ENCODE assay signal across 32 cellular contexts in the genomic region with DNA sequence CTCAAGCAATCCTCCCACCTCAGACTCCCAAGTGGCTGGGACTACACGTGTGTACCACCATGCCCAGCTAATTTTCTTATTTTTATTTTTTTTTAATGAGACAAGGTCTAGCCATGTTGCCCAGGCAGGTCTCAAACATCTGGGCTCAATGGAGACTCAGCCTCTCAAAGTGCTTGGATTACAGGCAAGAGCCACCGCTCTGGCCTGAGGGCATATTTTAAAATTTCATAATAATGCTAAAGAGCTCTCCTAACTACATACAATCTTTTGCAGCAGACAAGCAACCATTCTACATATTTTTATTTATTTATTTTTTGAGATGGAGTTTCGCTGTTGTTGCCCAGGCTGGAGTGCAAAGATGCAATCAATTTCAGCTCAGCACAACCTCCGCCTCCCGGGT.
"Had no signal": no experiment of that assay in that cellular context is flagged by ENCODE, and none has a peak within 500 bp of the region (broad histone marks: within the 10 kb centered on the region; RNA-seq: fewer than 3 reads in every experiment).

No MANE protein-coding gene starts in this region.

- H3K4me3 ChIP-seq: adrenal gland, body of pancreas, breast epithelium had no signal

- H3K27ac Mint-ChIP-seq: activated B cell treated with CpG ODN at 0.5 μM for 24 hours; activated CD4-positive, alpha-beta memory T cell treated with anti-CD3 and anti-CD28 coated beads for 36 hours; activated CD4-positive, alpha-beta T cell treated with anti-CD3 and anti-CD28 coated beads, Interleukin-2, amount 10 ng/mL, durations not matched to agents 24 days and 14 days; activated CD8-positive, alpha-beta T cell treated with anti-CD3 and anti-CD28 coated beads for 36 hours; activated naive CD4-positive, alpha-beta T cell treated with anti-CD3 and anti-CD28 coated beads, Interleukin-2, amount 10 ng/mL, durations not matched to agents 7 days and 5 days; activated naive CD8-positive, alpha-beta T cell; activated naive CD8-positive, alpha-beta T cell treated with anti-CD3 and anti-CD28 coated beads, Interleukin-2, amount 10 ng/mL, durations not matched to agents 7 days and 5 days; activated naive CD8-positive, alpha-beta T cell treated with anti-CD3 and anti-CD28 coated beads, Interleukin-2, amount 50 U/mL, for 24 hours; activated T-cell treated with anti-CD3 and anti-CD28 coated beads, Interleukin-2, amount 50 U/mL, for 72 hours; activated T-helper 1 cell treated with anti-CD3 and anti-CD28 coated beads, Interleukin-12 subunit alpha, Interleukin-12 subunit beta, Interleukin-2, Interleukin-4 antibody, amounts not matched to agents 30 ng/mL and 10 ng/mL and 1 ng/mL, durations not matched to agents 14 hours and 24 hours and 36 hours; activated T-helper 17 cell treated with anti-CD3 and anti-CD28 coated beads, Interleukin-2, amount 50 U/mL, for 72 hours; T-cell; T-helper 17 cell had no signal

- H3K27ac ChIP-seq: adrenal gland, body of pancreas, brain microvascular endothelial cell, breast epithelium, VCaP had no signal

- H3K9me3 ChIP-seq: adrenal gland, body of pancreas, breast epithelium had no signal

- H3K9me3 Mint-ChIP-seq: activated CD4-positive, alpha-beta memory T cell treated with anti-CD3 and anti-CD28 coated beads for 36 hours; activated CD4-positive, alpha-beta T cell treated with anti-CD3 and anti-CD28 coated beads, Interleukin-2, amount 10 ng/mL, durations not matched to agents 24 days and 14 days; activated CD8-positive, alpha-beta T cell treated with anti-CD3 and anti-CD28 coated beads for 36 hours; activated naive CD4-positive, alpha-beta T cell treated with anti-CD3 and anti-CD28 coated beads, Interleukin-2, amount 10 ng/mL, durations not matched to agents 7 days and 5 days; activated naive CD4-positive, alpha-beta T cell treated with anti-CD3 and anti-CD28 coated beads, Interleukin-2, amount 50 U/mL, for 24 hours; activated naive CD8-positive, alpha-beta T cell treated with anti-CD3 and anti-CD28 coated beads, Interleukin-2, amount 50 U/mL, for 24 hours; activated T-cell treated with anti-CD3 and anti-CD28 coated beads, Interleukin-2, amount 50 U/mL, for 4 hours; activated T-cell treated with anti-CD3 and anti-CD28 coated beads, Interleukin-2, amount 50 U/mL, for 72 hours had no signal

- H3K4me1 Mint-ChIP-seq: activated CD4-positive, alpha-beta T cell treated with anti-CD3 and anti-CD28 coated beads, Interleukin-2, amount 10 ng/mL, durations not matched to agents 24 days and 14 days; activated naive CD4-positive, alpha-beta T cell treated with anti-CD3 and anti-CD28 coated beads, Interleukin-2, amount 10 ng/mL, durations not matched to agents 7 days and 5 days; activated naive CD4-positive, alpha-beta T cell treated with anti-CD3 and anti-CD28 coated beads, Interleukin-2, amount 50 U/mL, for 24 hours; activated naive CD8-positive, alpha-beta T cell treated with anti-CD3 and anti-CD28 coated beads, Interleukin-2, amount 50 U/mL, for 24 hours; activated T-helper 17 cell treated with anti-CD3 and anti-CD28 coated beads, Interleukin-2, amount 50 U/mL, for 72 hours; T-cell; T-helper 17 cell had no signal

- H3K4me3 Mint-ChIP-seq: activated B cell treated with CpG ODN at 0.5 μM for 24 hours; activated CD4-positive, alpha-beta memory T cell treated with anti-CD3 and anti-CD28 coated beads for 36 hours; activated CD4-positive, alpha-beta T cell treated with anti-CD3 and anti-CD28 coated beads, Interleukin-2, amount 10 ng/mL, durations not matched to agents 24 days and 14 days; activated CD8-positive, alpha-beta T cell treated with anti-CD3 and anti-CD28 coated beads for 36 hours; activated naive CD4-positive, alpha-beta T cell treated with anti-CD3 and anti-CD28 coated beads, Interleukin-2, amount 10 ng/mL, durations not matched to agents 7 days and 5 days; activated naive CD4-positive, alpha-beta T cell treated with anti-CD3 and anti-CD28 coated beads, Interleukin-2, amount 50 U/mL, for 24 hours; activated naive CD8-positive, alpha-beta T cell; activated naive CD8-positive, alpha-beta T cell treated with anti-CD3 and anti-CD28 coated beads, Interleukin-2, amount 10 ng/mL, durations not matched to agents 7 days and 5 days; activated naive CD8-positive, alpha-beta T cell treated with anti-CD3 and anti-CD28 coated beads, Interleukin-2, amount 50 U/mL, for 24 hours; activated T-cell treated with anti-CD3 and anti-CD28 coated beads, Interleukin-2, amount 50 U/mL, for 4 hours; activated T-cell treated with anti-CD3 and anti-CD28 coated beads, Interleukin-2, amount 50 U/mL, for 72 hours; activated T-helper 1 cell treated with anti-CD3 and anti-CD28 coated beads, Interleukin-12 subunit alpha, Interleukin-12 subunit beta, Interleukin-2, Interleukin-4 antibody, amounts not matched to agents 30 ng/mL and 10 ng/mL and 1 ng/mL, durations not matched to agents 14 hours and 24 hours and 36 hours; activated T-helper 17 cell treated with anti-CD3 and anti-CD28 coated beads, Interleukin-2, amount 50 U/mL, for 72 hours; T-cell; T-helper 17 cell had no signal

- ATAC-seq: activated CD8-positive, alpha-beta T cell treated with anti-CD3 and anti-CD28 coated beads for 36 hours; activated naive CD8-positive, alpha-beta T cell treated with anti-CD3 and anti-CD28 coated beads, Interleukin-2, amount 50 U/mL, for 24 hours; activated T-cell treated with anti-CD3 and anti-CD28 coated beads, Interleukin-2, amount 50 U/mL, for 4 hours; activated T-cell treated with anti-CD3 and anti-CD28 coated beads, Interleukin-2, amount 50 U/mL, for 72 hours; activated T-helper 17 cell treated with anti-CD3 and anti-CD28 coated beads, Interleukin-2, amount 50 U/mL, for 72 hours; body of pancreas; T-cell; T-helper 17 cell had no signal

- H3K27me3 Mint-ChIP-seq: activated B cell treated with CpG ODN at 0.5 μM for 24 hours; activated CD4-positive, alpha-beta memory T cell treated with anti-CD3 and anti-CD28 coated beads for 36 hours; activated CD4-positive, alpha-beta T cell treated with anti-CD3 and anti-CD28 coated beads, Interleukin-2, amount 10 ng/mL, durations not matched to agents 24 days and 14 days; activated CD8-positive, alpha-beta T cell treated with anti-CD3 and anti-CD28 coated beads for 36 hours; activated naive CD4-positive, alpha-beta T cell treated with anti-CD3 and anti-CD28 coated beads, Interleukin-2, amount 10 ng/mL, durations not matched to agents 7 days and 5 days; activated naive CD4-positive, alpha-beta T cell treated with anti-CD3 and anti-CD28 coated beads, Interleukin-2, amount 50 U/mL, for 24 hours; activated naive CD8-positive, alpha-beta T cell; activated naive CD8-positive, alpha-beta T cell treated with anti-CD3 and anti-CD28 coated beads, Interleukin-2, amount 10 ng/mL, durations not matched to agents 7 days and 5 days; activated naive CD8-positive, alpha-beta T cell treated with anti-CD3 and anti-CD28 coated beads, Interleukin-2, amount 50 U/mL, for 24 hours; activated T-helper 17 cell treated with anti-CD3 and anti-CD28 coated beads, Interleukin-2, amount 50 U/mL, for 72 hours; T-cell; T-helper 17 cell had no signal

- H3K27me3 ChIP-seq: adrenal gland, body of pancreas, brain microvascular endothelial cell, breast epithelium had no signal

- H3K4me1 ChIP-seq: adrenal gland, body of pancreas, breast epithelium had no signal

- H3K36me3 ChIP-seq: adrenal gland, brain microvascular endothelial cell, breast epithelium had no signal

- H3K36me3 Mint-ChIP-seq: activated naive CD4-positive, alpha-beta T cell treated with anti-CD3 and anti-CD28 coated beads, Interleukin-2, amount 10 ng/mL, durations not matched to agents 7 days and 5 days had no signal

- DNase-seq: activated B cell treated with CpG ODN at 0.5 μM for 24 hours; activated CD4-positive, alpha-beta memory T cell treated with anti-CD3 and anti-CD28 coated beads for 36 hours; activated CD4-positive, alpha-beta T cell treated with anti-CD3 and anti-CD28 coated beads for 4 hours; activated CD4-positive, alpha-beta T cell treated with anti-CD3 and anti-CD28 coated beads, Interleukin-2, amount 10 ng/mL, durations not matched to agents 24 days and 14 days; activated CD4-positive, alpha-beta T cell treated with anti-CD3 and anti-CD28 coated beads, Interleukin-2, amount 50 U/mL, for 1 hour; activated CD4-positive, alpha-beta T cell treated with anti-CD3 and anti-CD28 coated beads, Interleukin-2, amount 50 U/mL, for 4 hours; activated CD4-positive, CD25-positive, alpha-beta regulatory T cell treated with anti-CD3 and anti-CD28 coated beads, Interleukin-2, amount 50 U/mL, for 72 hours; activated CD8-positive, alpha-beta memory T cell treated with anti-CD3 and anti-CD28 coated beads, Interleukin-2, amount 50 U/mL, for 4 hours; activated CD8-positive, alpha-beta T cell treated with anti-CD3 and anti-CD28 coated beads for 36 hours; activated gamma-delta T cell; activated naive CD4-positive, alpha-beta T cell treated with anti-CD3 and anti-CD28 coated beads, Interleukin-2, amount 10 ng/mL, durations not matched to agents 7 days and 5 days; activated naive CD4-positive, alpha-beta T cell treated with Interleukin-2 at 50 U/mL for 16 hours; activated naive CD8-positive, alpha-beta T cell treated with anti-CD3 and anti-CD28 coated beads, Interleukin-2, amount 10 ng/mL, durations not matched to agents 7 days and 5 days; activated naive CD8-positive, alpha-beta T cell treated with anti-CD3 and anti-CD28 coated beads, Interleukin-2, amount 50 U/mL, for 24 hours; activated T-cell treated with anti-CD3 and anti-CD28 coated beads for 4 hours; activated T-cell treated with anti-CD3 and anti-CD28 coated beads, Interleukin-2, amount 50 U/mL, for 1 hour; activated T-cell treated with anti-CD3 and anti-CD28 coated beads, Interleukin-2, amount 50 U/mL, for 4 hours; activated T-cell treated with anti-CD3 and anti-CD28 coated beads, Interleukin-2, amount 50 U/mL, for 72 hours; adrenal gland; amniotic stem cell; aorta; body of pancreas; brain microvascular endothelial cell; central memory CD4-positive, alpha-beta T cell; T-cell; T-helper 17 cell had no signal
